Comparison of ENCODE assay signal across 1 cellular context in the genomic region with DNA sequence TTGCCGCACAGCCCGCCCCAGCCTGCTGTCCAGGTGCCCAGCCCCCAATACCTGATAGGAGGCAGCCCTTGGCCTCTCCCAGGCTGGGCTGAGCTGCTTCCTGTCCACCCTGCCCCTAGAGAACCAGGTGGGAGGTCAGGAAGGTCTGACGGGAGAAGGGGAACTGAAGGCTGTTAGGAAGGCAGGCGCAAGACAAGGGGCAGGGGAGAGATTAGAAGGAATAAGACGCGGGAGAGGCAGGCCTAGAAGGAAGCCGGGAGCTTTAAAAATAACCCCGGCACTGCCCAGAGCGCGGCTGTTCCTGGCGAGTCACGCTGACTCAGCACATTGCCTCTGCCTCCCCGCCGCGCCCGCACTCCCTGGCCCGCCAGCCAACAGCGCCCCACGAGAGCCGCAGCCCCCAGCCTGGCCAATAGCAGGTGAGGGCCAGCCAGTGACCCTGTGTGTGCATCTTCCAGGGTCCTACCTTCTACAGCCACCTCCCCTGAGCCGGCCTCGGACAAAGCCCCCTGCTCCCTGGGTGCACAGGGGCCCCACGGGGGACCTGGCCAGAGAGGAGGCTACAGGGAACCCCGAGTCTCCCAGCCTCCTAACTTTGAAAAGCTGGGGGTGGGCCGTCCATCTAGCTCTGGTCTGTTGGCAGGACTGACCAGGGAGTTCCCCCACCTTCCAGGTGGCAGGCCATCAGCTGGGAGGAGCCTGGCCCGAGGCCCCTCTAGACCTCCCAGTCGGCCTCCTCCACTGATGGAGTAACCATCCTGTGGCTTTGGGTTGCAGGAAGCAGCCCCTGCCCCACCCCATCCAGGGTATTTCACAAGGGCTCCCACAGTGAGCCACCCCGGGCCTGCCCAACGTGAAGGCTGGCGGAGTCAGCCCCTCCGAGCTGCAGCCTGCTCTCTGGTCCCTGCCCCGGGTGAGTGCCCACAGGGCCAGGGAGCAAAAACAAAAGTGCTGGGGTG.
TF ChIP-seq lines count a peak whose summit lies in the region.

No MANE protein-coding gene starts in this region.

TF ChIP-seq in HEK293T, 16 proteins besides CTCF, POLR2A, EP300 and RAD21:
- no peak for TF ChIP-seq PKNOX1 (IDR thresholded peaks at IDR 0.05)
- TF ChIP-seq BHLHE40 (IDR thresholded peaks at IDR 0.05; ENCODE audit: borderline replicate concordance), result no peak
- no peak for TF ChIP-seq FOXK2 (IDR thresholded peaks at IDR 0.05)
- no peak for TF ChIP-seq CTBP1 (IDR thresholded peaks at IDR 0.05; ENCODE audit: borderline replicate concordance)
- no peak for TF ChIP-seq TARDBP (IDR thresholded peaks at IDR 0.05)
- no peak for TF ChIP-seq ZNF384 (IDR thresholded peaks at IDR 0.05)
- TF ChIP-seq FOXM1 (IDR thresholded peaks at IDR 0.05; ENCODE audit: borderline replicate concordance), result no peak
- no peak for TF ChIP-seq L3MBTL2 (conservative IDR thresholded peaks at IDR 0.05)
- TF ChIP-seq FOXA1 (IDR thresholded peaks at IDR 0.05), result no peak
